17 cellular contexts compared by ENCODE assay signal in the genomic region with DNA sequence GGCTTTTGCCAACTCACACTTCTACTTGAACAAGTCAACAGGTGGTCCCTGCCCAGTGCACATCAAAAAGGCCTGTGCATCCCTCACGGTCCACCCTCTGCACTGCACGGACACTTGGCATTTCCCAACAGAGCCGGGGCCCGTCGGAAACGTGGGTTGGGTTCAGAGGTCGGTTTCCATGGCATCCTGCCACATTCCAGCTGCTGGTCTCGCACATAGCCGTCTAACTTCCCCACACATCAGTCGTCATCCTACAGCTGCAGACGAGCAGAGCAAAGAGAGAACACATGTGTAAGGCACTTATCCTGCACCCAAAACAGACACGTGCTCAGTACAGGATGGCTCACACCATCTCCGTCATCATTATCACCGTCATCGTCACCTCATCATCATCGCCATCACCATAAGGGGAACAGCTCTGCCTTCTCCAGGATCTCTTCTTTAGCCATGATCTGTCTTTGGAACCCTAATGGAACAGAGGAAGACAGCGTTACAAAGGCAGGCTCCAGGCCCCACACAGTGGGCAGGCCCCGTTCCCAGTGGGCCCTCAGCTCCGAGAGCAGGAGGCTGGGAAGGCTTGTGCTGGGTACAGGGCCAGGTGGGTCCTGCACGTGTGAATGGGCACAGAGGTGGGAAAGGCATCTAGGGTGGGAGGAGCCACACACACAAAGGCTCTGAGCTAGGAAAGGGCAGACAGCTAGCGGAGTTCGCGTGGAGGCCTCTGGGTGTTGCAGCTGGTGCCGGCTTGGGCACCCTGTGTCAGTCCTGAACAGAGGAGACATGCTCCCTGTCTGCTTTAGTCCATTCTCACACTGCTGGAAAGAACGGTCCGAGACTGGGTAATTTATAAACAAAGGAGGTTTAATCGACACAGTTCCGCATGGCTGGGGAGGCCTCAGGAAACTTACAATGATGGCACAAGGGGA.
"Had no signal": no experiment of that assay in that cellular context is flagged by ENCODE, and none has a peak within 500 bp of the region (broad histone marks: within the 10 kb centered on the region; RNA-seq: fewer than 3 reads in every experiment).

No MANE protein-coding gene starts in this region.

- H3K36me3 Mint-ChIP-seq: activated naive CD8-positive, alpha-beta T cell; natural killer cell had no signal

- H3K9me3 ChIP-seq: stomach, thoracic aorta had no signal

- H3K4me3 Mint-ChIP-seq: activated CD4-positive, alpha-beta T cell treated with anti-CD3 and anti-CD28 coated beads, Interleukin-2, amount 10 ng/mL, durations not matched to agents 24 days and 14 days; activated naive CD8-positive, alpha-beta T cell; activated T-cell treated with anti-CD3 and anti-CD28 coated beads, Interleukin-2, amount 50 U/mL, for 24 hours; brain; natural killer cell; T-helper 1 cell treated with Interleukin-12 subunit alpha and Interleukin-12 subunit beta and Interleukin-4 antibody, amounts not matched to agents 30 μg/mL and 1 μg/mL, for 36 hours had no signal

- H3K9me3 Mint-ChIP-seq: activated T-cell treated with anti-CD3 and anti-CD28 coated beads, Interleukin-2, amount 50 U/mL, for 24 hours; natural killer cell had no signal

- DNase-seq: activated CD4-positive, alpha-beta T cell treated with anti-CD3 and anti-CD28 coated beads, Interleukin-2, amount 10 ng/mL, durations not matched to agents 24 days and 14 days; activated effector memory CD4-positive, alpha-beta T cell treated with Interleukin-2 at 50 U/mL for 16 hours; activated T-cell treated with anti-CD3 and anti-CD28 coated beads, Interleukin-2, amount 50 U/mL, for 24 hours; amygdala; dermis blood vessel endothelial cell; hypothalamus; left colon; mammary epithelial cell; natural killer cell; ovary; stimulated activated CD4-positive, alpha-beta T cell treated with anti-CD3 and anti-CD28 coated beads, Interleukin-4, amount 100 ng/mL, for 4 hours; stomach had no signal

- H3K27ac Mint-ChIP-seq: activated CD4-positive, alpha-beta T cell treated with anti-CD3 and anti-CD28 coated beads, Interleukin-2, amount 10 ng/mL, durations not matched to agents 24 days and 14 days; activated naive CD8-positive, alpha-beta T cell; activated T-cell treated with anti-CD3 and anti-CD28 coated beads, Interleukin-2, amount 50 U/mL, for 24 hours; natural killer cell; T-helper 1 cell treated with Interleukin-12 subunit alpha and Interleukin-12 subunit beta and Interleukin-4 antibody, amounts not matched to agents 30 μg/mL and 1 μg/mL, for 36 hours had no signal

- ATAC-seq: esophagus mucosa, left colon had no signal

- H3K27ac ChIP-seq: ovary, stomach, thoracic aorta had no signal

- H3K36me3 ChIP-seq: ovary, stomach, thoracic aorta had no signal

- H3K4me1 Mint-ChIP-seq: activated CD4-positive, alpha-beta T cell treated with anti-CD3 and anti-CD28 coated beads, Interleukin-2, amount 10 ng/mL, durations not matched to agents 24 days and 14 days; natural killer cell had no signal

- H3K4me3 ChIP-seq: ovary, stomach, thoracic aorta had no signal

- H3K27me3 ChIP-seq: ovary had no signal
